16 cellular contexts compared by ENCODE assay signal in the genomic region with DNA sequence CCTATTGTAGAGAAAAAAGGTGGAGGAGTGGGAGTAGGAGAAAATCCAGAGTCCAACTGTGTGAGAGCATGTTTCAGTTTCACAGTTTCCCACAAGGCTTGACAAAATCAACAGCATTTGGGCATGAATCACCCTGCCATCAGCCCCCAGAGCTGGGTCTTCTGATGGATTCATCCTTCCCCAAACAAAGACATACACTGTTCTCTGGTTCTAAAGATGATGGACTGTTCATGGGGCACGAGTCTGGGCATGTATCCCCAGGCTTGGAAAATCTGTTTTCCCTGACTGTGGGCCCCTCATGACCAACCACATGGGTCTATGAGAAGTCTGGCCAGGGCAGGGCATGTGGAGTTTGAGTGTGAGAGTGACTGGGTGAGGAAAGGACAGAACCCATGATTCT.
A peak's percentile ranks its signal among the peaks of the same experiment; 100 is the strongest.
DNase-seq lines count a peak whose midpoint lies in the region; ATAC-seq and TF ChIP-seq lines count a peak whose summit lies in the region.
"Had no signal": no experiment of that assay in that cellular context is flagged by ENCODE, and none has a peak within 500 bp of the region (broad histone marks: within the 10 kb centered on the region; RNA-seq: fewer than 3 reads in every experiment).

No MANE protein-coding gene starts in this region.

- TF ChIP-seq CTCF in foreskin keratinocyte (conservative IDR thresholded peaks at IDR 0.05), result no peak
- TF ChIP-seq CTCF in SK-N-SH (IDR thresholded peaks at IDR 0.05), result no peak
- TF ChIP-seq CTCF in MM.1S (IDR thresholded peaks at IDR 0.05; ENCODE audit: low read length), result no peak

- H3K9me2 ChIP-seq in SK-N-SH, result no peaks in the 10 kb centered on the region
- H3K9me2 ChIP-seq in MM.1S (replicated peaks; ENCODE audit: insufficient read depth, low read length), result no peaks in the 10 kb centered on the region

- TF ChIP-seq EP300 in SK-N-SH (IDR thresholded peaks at IDR 0.05; ENCODE audit: borderline replicate concordance in 1 of 2, low read depth in 1 of 2, low read length in 1 of 2), result no peak

- ATAC-seq in foreskin keratinocyte, result peak; percentile 97

- DNase-seq in DMS 273 (lab: John Stamatoyannopoulos, UW; ENCODE audit: unreplicated experiment) (peak; percentile 24), DMS 273 treated with DMSO at 0.1 percent for 48 hours (lab: John Stamatoyannopoulos, UW) (no peak), SK-MEL-5 (ENCODE audit: low read depth, low spot score) (peak; percentile 97), foreskin keratinocyte (peak; percentile 95 to 98), stromal cell of bone marrow (ENCODE audit: low read depth) (peak; percentile 21), SK-N-SH (no peak), NCI-H1092 treated with DMSO at 0.1 percent for 48 hours (lab: John Stamatoyannopoulos, UW) (no peak), MM.1S (no peak)
- DNase-seq: CD8-positive, alpha-beta memory T cell; H9; NCI-H146; NCI-H226; NCI-H526; Right ventricle myocardium superior had no signal

- no peak overlapping the region for H3K9ac ChIP-seq in SK-N-SH
- H3K9ac ChIP-seq in MM.1S (ENCODE audit: low read length), result no peak overlapping the region
- H3K9ac ChIP-seq: BLaER1 had no signal

- H3K4me3 ChIP-seq in SK-N-SH (ENCODE audit: low read depth in 2 of 2, low read length in 1 of 2) (no peak overlapping the region), MM.1S (ENCODE audit: low read length) (no peak overlapping the region)
- H3K4me3 ChIP-seq: BLaER1 had no signal

- H3K4me2 ChIP-seq in SK-N-SH (no peak overlapping the region), MM.1S (ENCODE audit: low read depth, low read length) (no peak overlapping the region)
- H3K4me2 ChIP-seq: BLaER1 had no signal

- H3K9me3 ChIP-seq in SK-N-SH, result no peaks in the 10 kb centered on the region
- no peaks in the 10 kb centered on the region for H3K9me3 ChIP-seq in MM.1S (replicated peaks; ENCODE audit: insufficient read depth, low read length)
- H3K9me3 ChIP-seq: BLaER1 had no signal

- 18% methylated on average over 1 of the region's 1 CpG for WGBS in SK-N-SH (ENCODE audit: low lambda C conversion rate)

- H3K27me3 ChIP-seq in foreskin keratinocyte, result no peaks in the 10 kb centered on the region
- H3K27me3 ChIP-seq in SK-N-SH (ENCODE audit: insufficient read depth), result no peaks in the 10 kb centered on the region
- H3K27me3 ChIP-seq in MM.1S (replicated peaks; ENCODE audit: insufficient read depth, low read length), result no peaks in the 10 kb centered on the region
- H3K27me3 ChIP-seq: BLaER1 had no signal

- H4K20me1 ChIP-seq in SK-N-SH (ENCODE audit: insufficient read depth) (no peaks in the 10 kb centered on the region), MM.1S (ENCODE audit: insufficient read depth, low read length) (no peaks in the 10 kb centered on the region)
- H4K20me1 ChIP-seq: BLaER1 had no signal

- peak overlapping the region; percentile 97 for H3K27ac ChIP-seq in foreskin keratinocyte
- no peak overlapping the region for H3K27ac ChIP-seq in SK-N-SH (ENCODE audit: low read depth in 2 of 2, low read length in 1 of 2)
- no peak overlapping the region for H3K27ac ChIP-seq in MM.1S (ENCODE audit: low read length)
- H3K27ac ChIP-seq: 22Rv1, BLaER1 had no signal

- no peaks in the 10 kb centered on the region for H3F3A ChIP-seq in SK-N-SH (replicated peaks; ENCODE audit: insufficient read depth)
- no peaks in the 10 kb centered on the region for H3F3A ChIP-seq in MM.1S (ENCODE audit: insufficient read depth, low read length)

- no peak overlapping the region for H2AFZ ChIP-seq in SK-N-SH (ENCODE audit: low read depth)
- no peak overlapping the region for H2AFZ ChIP-seq in MM.1S (ENCODE audit: low read length)

- POLR2A ChIA-PET in SK-N-SH (lab: Yijun Ruan, JAX), result no interaction called here

- CTCF ChIA-PET in SK-N-SH (lab: Yijun Ruan, JAX), result no interaction called here

- H3K4me1 ChIP-seq in foreskin keratinocyte, result peaks cover 8% of the 10 kb centered on the region
- H3K4me1 ChIP-seq in SK-N-SH (ENCODE audit: control insufficient read depth in 1 of 2, insufficient read depth in 2 of 2, low read depth in 1 of 2, low read length in 1 of 2), result peaks cover 0 to 4% of the 10 kb centered on the region in 2 experiments; a peak in 1 of 4 replicates
- no peaks in the 10 kb centered on the region for H3K4me1 ChIP-seq in MM.1S (ENCODE audit: low read length)
- H3K4me1 ChIP-seq: BLaER1 had no signal

- H3K79me2 ChIP-seq in SK-N-SH (ENCODE audit: insufficient read depth), result no peaks in the 10 kb centered on the region
- no peaks in the 10 kb centered on the region for H3K79me2 ChIP-seq in MM.1S (ENCODE audit: low read length)

- no peak for TF ChIP-seq RAD21 in SK-N-SH (IDR thresholded peaks at IDR 0.05; ENCODE audit: low read length)

- in situ Hi-C loops in SK-MEL-5 (cut with HindIII; ENCODE audit: low pct_unique_long_range_greater_than_20kb, low sequenced_read_pairs), result no loop called here

- H3K36me3 ChIP-seq in SK-N-SH (replicated peaks in 1 of 2; ENCODE audit: control insufficient read depth in 1 of 2, insufficient read depth in 2 of 2, low read length in 1 of 2) (no peaks in the 10 kb centered on the region), MM.1S (replicated peaks; ENCODE audit: insufficient read depth, low read length) (no peaks in the 10 kb centered on the region)
- H3K36me3 ChIP-seq: BLaER1 had no signal

TF ChIP-seq in SK-N-SH, 30 proteins besides CTCF, POLR2A, EP300 and RAD21:
- TF ChIP-seq SMC3 (IDR thresholded peaks at IDR 0.05; ENCODE audit: low read depth, low read length) (no peak), USF2 (IDR thresholded peaks at IDR 0.05; ENCODE audit: borderline replicate concordance, low read depth, low read length) (no peak)

Comparison
In these comparisons a context has a peak if more than half of its experiments do, and no peak if none do; other contexts are left out.
1. DNase-seq: peak in DMS 273 (single experiment), SK-MEL-5 (single experiment), foreskin keratinocyte (2 of 2) and stromal cell of bone marrow (single experiment); none in DMS 273 treated with DMSO at 0.1 percent for 48 hours (single experiment), SK-N-SH (single experiment), NCI-H1092 treated with DMSO at 0.1 percent for 48 hours (single experiment) and MM.1S (single experiment).